In the genomic region with DNA sequence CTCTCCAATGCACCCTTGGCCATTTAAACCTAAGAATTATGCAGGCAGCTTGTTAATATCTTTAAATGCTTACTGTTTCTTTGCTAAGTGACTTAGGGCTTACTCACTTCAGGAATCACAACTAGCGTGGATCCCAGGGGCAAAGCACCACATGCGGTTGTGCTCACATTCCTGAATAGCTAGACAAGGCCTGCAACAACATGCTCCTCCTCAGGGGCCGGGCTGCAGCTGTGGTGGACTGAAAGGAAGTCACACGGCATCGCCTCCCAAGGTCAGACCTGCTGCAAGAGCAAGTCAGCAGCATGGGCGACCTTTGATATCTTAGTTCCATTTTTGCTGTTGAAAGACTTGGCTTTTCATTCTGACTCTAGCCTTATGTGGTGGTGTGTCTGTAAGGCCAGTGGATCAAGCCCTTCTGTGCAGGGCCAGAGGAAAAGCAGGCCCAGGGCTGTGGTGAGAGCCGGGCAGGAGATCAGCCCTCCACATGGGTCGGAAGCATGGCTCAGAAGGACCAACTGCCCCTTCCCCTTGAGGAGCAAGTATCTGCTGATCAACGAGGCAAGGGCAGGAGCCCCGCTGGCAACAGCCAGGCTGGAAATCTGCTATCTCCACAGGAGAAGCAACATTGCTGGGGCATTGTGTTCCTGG, we compare ENCODE assay signal across 9 cellular contexts.
DNase-seq lines count a peak whose midpoint lies in the region; ATAC-seq and TF ChIP-seq lines count a peak whose summit lies in the region.
"Had no signal": no experiment of that assay in that cellular context is flagged by ENCODE, and none has a peak within 500 bp of the region (broad histone marks: within the 10 kb centered on the region; RNA-seq: fewer than 3 reads in every experiment).

No MANE protein-coding gene starts in this region.

- DNase-seq in SK-N-SH (no peak), adrenal gland (peak in 6 of 7 donors; percentile 16 to 55 (median 40)), iPS DF 4.7 (ENCODE audit: extremely low read depth, low spot score) (peak; percentile 41), upper lobe of right lung (no peak), OCI-LY7 (ENCODE audit: low spot score) (no peak), SHP77 (lab: John Stamatoyannopoulos, UW) (no peak)
- DNase-seq in stimulated activated CD4-positive, alpha-beta T cell treated with anti-CD3 and anti-CD28 coated beads, Interleukin-4, amount 100 ng/mL, for 4 hours, result no peak

- no peaks in the 10 kb centered on the region for H3F3A ChIP-seq in SK-N-SH (replicated peaks; ENCODE audit: insufficient read depth)

- no peak overlapping the region for H2AFZ ChIP-seq in SK-N-SH (ENCODE audit: low read depth)
- H2AFZ ChIP-seq in OCI-LY7 (ENCODE audit: low read length), result no peak overlapping the region

- intact Hi-C loops in adrenal gland (cut with DNase I), result no loop called here
- intact Hi-C loops in upper lobe of right lung (cut with DNase I), result no loop called here
- intact Hi-C loops in OCI-LY7 (cut with micrococcal nuclease; ENCODE audit: unreplicated experiment), result no loop called here

- H3K27me3 ChIP-seq in SK-N-SH (ENCODE audit: insufficient read depth) (no peaks in the 10 kb centered on the region), adrenal gland (no peaks in the 10 kb centered on the region), upper lobe of right lung (no peaks in the 10 kb centered on the region)

- TF ChIP-seq EP300 in SK-N-SH (IDR thresholded peaks at IDR 0.05; ENCODE audit: borderline replicate concordance in 1 of 2, low read depth in 1 of 2, low read length in 1 of 2), result no peak

- WGBS in SK-N-SH (ENCODE audit: low lambda C conversion rate), result 47% methylated on average over 6 of the region's 10 CpGs
- 48 to 69% (median 58%) methylated on average over 3 to 10 of the region's 10 CpGs for WGBS in adrenal gland, 4 donors

- TF ChIP-seq RAD21 in SK-N-SH (IDR thresholded peaks at IDR 0.05; ENCODE audit: low read length), result no peak

- POLR2A ChIA-PET in SK-N-SH (lab: Yijun Ruan, JAX) (no interaction called here), OCI-LY7 (lab: Charles Lee) (no interaction called here)

- H3K9me3 ChIP-seq in SK-N-SH (no peaks in the 10 kb centered on the region), adrenal gland (replicated peaks in 1 of 3) (no peaks in the 10 kb centered on the region), upper lobe of right lung (no peaks in the 10 kb centered on the region), OCI-LY7 (ENCODE audit: low read length) (no peaks in the 10 kb centered on the region)

- H4K20me1 ChIP-seq in SK-N-SH (ENCODE audit: insufficient read depth) (no peaks in the 10 kb centered on the region), OCI-LY7 (ENCODE audit: insufficient read depth, low read length) (no peaks in the 10 kb centered on the region)

- H3K9me2 ChIP-seq in SK-N-SH (no peaks in the 10 kb centered on the region), OCI-LY7 (ENCODE audit: insufficient read depth, low read length) (no peaks in the 10 kb centered on the region)

- H3K4me1 ChIP-seq in SK-N-SH (ENCODE audit: control insufficient read depth in 1 of 2, insufficient read depth in 2 of 2, low read depth in 1 of 2, low read length in 1 of 2) (no peaks in the 10 kb centered on the region; a peak in 1 of 4 replicates), adrenal gland (replicated peaks in 1 of 2) (no peaks in the 10 kb centered on the region), upper lobe of right lung (no peaks in the 10 kb centered on the region), OCI-LY7 (ENCODE audit: insufficient read depth, low read length, poor library complexity, severe bottlenecking) (no peaks in the 10 kb centered on the region)

- ATAC-seq in SK-N-SH treated with all-trans-retinoic acid at 6 μM for 48 hours (peak; percentile 69), upper lobe of right lung (peak; percentile 49)

- BruUV-seq in OCI-LY7 (replicated peaks; lab: Mats Ljungman, UMichigan), result no TSS peak

- H3K27ac ChIP-seq in SK-N-SH (ENCODE audit: low read depth in 2 of 2, low read length in 1 of 2), result no peak overlapping the region
- H3K27ac ChIP-seq in adrenal gland, result no peak overlapping the region
- no peak overlapping the region for H3K27ac ChIP-seq in upper lobe of right lung
- H3K27ac ChIP-seq in OCI-LY7 (ENCODE audit: low read depth, low read length, poor library complexity, severe bottlenecking), result no peak overlapping the region
- H3K27ac ChIP-seq: 22Rv1 had no signal

- TF ChIP-seq CTCF in SK-N-SH (IDR thresholded peaks at IDR 0.05) (no peak), adrenal gland (IDR thresholded peaks at IDR 0.05) (no peak), upper lobe of right lung (IDR thresholded peaks at IDR 0.05) (no peak), OCI-LY7 (conservative IDR thresholded peaks at IDR 0.05; ENCODE audit: low read length) (no peak)

- no peaks in the 10 kb centered on the region for H3K79me2 ChIP-seq in SK-N-SH (ENCODE audit: insufficient read depth)
- no peaks in the 10 kb centered on the region for H3K79me2 ChIP-seq in OCI-LY7 (ENCODE audit: insufficient read depth, low read depth, low read length)

- H3K4me2 ChIP-seq in SK-N-SH, result no peak overlapping the region
- no peak overlapping the region for H3K4me2 ChIP-seq in OCI-LY7 (ENCODE audit: low read length)

- no peak for TF ChIP-seq POLR2A in adrenal gland (IDR thresholded peaks at IDR 0.05)

- CTCF ChIA-PET in SK-N-SH (lab: Yijun Ruan, JAX) (no interaction called here), OCI-LY7 (lab: Charles Lee; ENCODE audit: unreplicated experiment) (no interaction called here)

- no peaks in the 10 kb centered on the region for H3K36me3 ChIP-seq in SK-N-SH (replicated peaks in 1 of 2; ENCODE audit: control insufficient read depth in 1 of 2, insufficient read depth in 2 of 2, low read length in 1 of 2)
- H3K36me3 ChIP-seq in adrenal gland (replicated peaks in 1 of 2), result no peaks in the 10 kb centered on the region
- no peaks in the 10 kb centered on the region for H3K36me3 ChIP-seq in upper lobe of right lung
- no peaks in the 10 kb centered on the region for H3K36me3 ChIP-seq in OCI-LY7 (ENCODE audit: insufficient read depth, low read length)

- H3K9ac ChIP-seq in SK-N-SH, result no peak overlapping the region

- H3K4me3 ChIP-seq in SK-N-SH (ENCODE audit: low read depth in 2 of 2, low read length in 1 of 2) (no peak overlapping the region), adrenal gland (no peak overlapping the region), upper lobe of right lung (no peak overlapping the region), OCI-LY7 (ENCODE audit: low read depth, low read length, poor library complexity, severe bottlenecking) (no peak overlapping the region)

TF ChIP-seq in SK-N-SH treated with all-trans-retinoic acid at 6 μM for 48 hours, 23 proteins besides CTCF, POLR2A, EP300 and RAD21 (continues in another document):
- no peak for TF ChIP-seq ZFP3 (CRISPR knock-in tag; IDR thresholded peaks at IDR 0.05)
- TF ChIP-seq ZFP30 (CRISPR knock-in tag; IDR thresholded peaks at IDR 0.05), result no peak
- no peak for TF ChIP-seq BACH2 (CRISPR knock-in tag; IDR thresholded peaks at IDR 0.05; ENCODE audit: borderline replicate concordance)
- no peak for TF ChIP-seq TCF4 (CRISPR knock-in tag; IDR thresholded peaks at IDR 0.05; ENCODE audit: borderline replicate concordance)
- TF ChIP-seq SNAI2 (CRISPR knock-in tag; IDR thresholded peaks at IDR 0.05), result no peak
- no peak for TF ChIP-seq ZNF8 (CRISPR knock-in tag; IDR thresholded peaks at IDR 0.05)
- no peak for TF ChIP-seq TOX (CRISPR knock-in tag; IDR thresholded peaks at IDR 0.05; ENCODE audit: borderline replicate concordance)
- no peak for TF ChIP-seq OSR1 (CRISPR knock-in tag; IDR thresholded peaks at IDR 0.05)
- TF ChIP-seq ARNTL (CRISPR knock-in tag; IDR thresholded peaks at IDR 0.05; ENCODE audit: borderline replicate concordance, low read depth), result no peak
- no peak for TF ChIP-seq RARB (CRISPR knock-in tag; IDR thresholded peaks at IDR 0.05)
- TF ChIP-seq, protein P1, sequence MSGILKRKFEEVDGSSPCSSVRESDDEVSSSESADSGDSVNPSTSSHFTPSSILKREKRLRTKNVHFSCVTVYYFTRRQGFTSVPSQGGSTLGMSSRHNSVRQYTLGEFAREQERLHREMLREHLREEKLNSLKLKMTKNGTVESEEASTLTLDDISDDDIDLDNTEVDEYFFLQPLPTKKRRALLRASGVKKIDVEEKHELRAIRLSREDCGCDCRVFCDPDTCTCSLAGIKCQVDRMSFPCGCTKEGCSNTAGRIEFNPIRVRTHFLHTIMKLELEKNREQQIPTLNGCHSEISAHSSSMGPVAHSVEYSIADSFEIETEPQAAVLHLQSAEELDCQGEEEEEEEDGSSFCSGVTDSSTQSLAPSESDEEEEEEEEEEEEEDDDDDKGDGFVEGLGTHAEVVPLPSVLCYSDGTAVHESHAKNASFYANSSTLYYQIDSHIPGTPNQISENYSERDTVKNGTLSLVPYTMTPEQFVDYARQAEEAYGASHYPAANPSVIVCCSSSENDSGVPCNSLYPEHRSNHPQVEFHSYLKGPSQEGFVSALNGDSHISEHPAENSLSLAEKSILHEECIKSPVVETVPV (CRISPR knock-in tag; IDR thresholded peaks at IDR 0.05), result no peak

TF ChIP-seq in SK-N-SH, 30 proteins besides CTCF, POLR2A, EP300 and RAD21 (continues in another document):
- TF ChIP-seq FOXM1 (IDR thresholded peaks at IDR 0.05; ENCODE audit: low read depth) (no peak), TAF1 (IDR thresholded peaks at IDR 0.05; ENCODE audit: borderline replicate concordance, low read depth, low read length) (no peak), CHD2 (IDR thresholded peaks at IDR 0.05; ENCODE audit: low read length, partially characterized antibody) (no peak), MEF2A (IDR thresholded peaks at IDR 0.05; ENCODE audit: borderline replicate concordance, low read depth) (no peak), EZH2phosphoT487 (IDR thresholded peaks at IDR 0.05; ENCODE audit: borderline replicate concordance, low read depth) (no peak)

Comparison
In these comparisons a context has a peak if more than half of its experiments do, and no peak if none do; other contexts are left out.
1. DNase-seq: peak in adrenal gland (6 of 7) and iPS DF 4.7 (single experiment); none in SK-N-SH (single experiment), upper lobe of right lung (single experiment), stimulated activated CD4-positive, alpha-beta T cell treated with anti-CD3 and anti-CD28 coated beads, Interleukin-4, amount 100 ng/mL, for 4 hours (0 of 2), OCI-LY7 (single experiment) and SHP77 (0 of 2).